Comparison of ENCODE assay signal across 10 cellular contexts in the genomic region with DNA sequence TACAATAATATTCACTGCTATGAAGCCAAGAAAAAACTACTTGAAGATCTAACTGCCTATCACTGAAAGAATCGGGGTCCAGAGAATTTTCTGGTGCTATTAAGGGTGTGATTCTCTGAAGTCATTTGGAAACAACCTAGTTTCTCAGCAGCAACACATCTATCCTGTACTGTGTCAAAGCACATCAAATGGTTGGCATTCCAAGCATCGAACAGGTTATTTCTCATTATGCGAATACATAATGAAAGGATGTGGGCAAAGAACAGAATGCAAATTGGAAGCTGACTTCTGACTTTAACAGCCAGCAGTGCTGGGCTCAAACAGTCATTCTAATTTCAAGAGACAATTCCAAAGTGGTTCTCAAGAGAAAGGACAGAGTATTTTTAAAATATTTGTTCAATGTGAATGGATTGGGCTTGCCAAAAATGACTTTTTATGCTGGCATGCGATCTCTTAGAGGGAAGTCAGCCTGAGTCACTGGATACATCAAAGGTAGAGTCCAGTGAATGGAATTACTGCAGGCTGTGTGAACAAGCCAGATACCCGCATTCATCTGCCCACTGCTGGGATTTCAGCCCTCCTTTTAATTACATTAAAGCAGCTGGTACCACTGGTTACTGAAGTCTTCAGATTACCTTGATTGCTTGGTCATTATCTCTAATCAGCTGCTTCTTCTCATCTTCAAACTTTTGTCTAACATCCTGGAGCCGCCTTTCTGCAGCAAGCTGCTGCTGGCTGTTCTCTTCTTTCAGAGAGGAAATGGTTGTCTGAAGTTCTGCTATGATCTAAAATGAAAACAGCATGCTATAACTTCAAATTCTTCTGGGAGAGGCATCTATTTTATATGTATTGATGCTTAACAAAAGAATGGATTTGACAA.
A peak's percentile ranks its signal among the peaks of the same experiment; 100 is the strongest.
DNase-seq lines count a peak whose midpoint lies in the region; ATAC-seq and TF ChIP-seq lines count a peak whose summit lies in the region.
"Had no signal": no experiment of that assay in that cellular context is flagged by ENCODE, and none has a peak within 500 bp of the region (broad histone marks: within the 10 kb centered on the region; RNA-seq: fewer than 3 reads in every experiment).

No MANE protein-coding gene starts in this region.

- H3K9me3 Mint-ChIP-seq in CD4-positive, CD25-positive, alpha-beta regulatory T cell = no peaks in the 10 kb centered on the region
- H3K9me3 Mint-ChIP-seq: central memory CD8-positive, alpha-beta T cell had no signal

- peak overlapping the region in 3 of 4 donors; percentile 27 to 75 (median 62) for H3K4me3 Mint-ChIP-seq in CD4-positive, CD25-positive, alpha-beta regulatory T cell
- H3K4me3 Mint-ChIP-seq: central memory CD8-positive, alpha-beta T cell had no signal

- peak overlapping the region; percentile 46 for H3K4me3 ChIP-seq in CD4-positive, CD25-positive, alpha-beta regulatory T cell (ENCODE audit: low read depth, low read length)
- no peak overlapping the region for H3K4me3 ChIP-seq in Jurkat, Clone E6-1 (ENCODE audit: low read length)
- H3K4me3 ChIP-seq in breast epithelium = no peak overlapping the region
- H3K4me3 ChIP-seq in mesendoderm (ENCODE audit: low read length) = no peak overlapping the region
- H3K4me3 ChIP-seq: HAP-1 had no signal

- no peak overlapping the region for H4K5ac ChIP-seq in mesendoderm (ENCODE audit: low read length)

- no peak overlapping the region for H2BK120ac ChIP-seq in mesendoderm (ENCODE audit: low read depth, low read length)

- H2AK5ac ChIP-seq in mesendoderm (ENCODE audit: low read length) = no peak overlapping the region

- H2BK5ac ChIP-seq in mesendoderm (ENCODE audit: low read length) = no peak overlapping the region

- TF ChIP-seq POLR2A in breast epithelium (IDR thresholded peaks at IDR 0.05) = no peak

- no peaks in the 10 kb centered on the region for H3K36me3 Mint-ChIP-seq in CD4-positive, CD25-positive, alpha-beta regulatory T cell

- H3K9ac ChIP-seq in mesendoderm (ENCODE audit: low read length) = no peak overlapping the region

- H3K9me3 ChIP-seq in CD4-positive, CD25-positive, alpha-beta regulatory T cell (ENCODE audit: control insufficient read depth in 2 of 2, low read length in 2 of 2) = no peaks in the 10 kb centered on the region
- no peaks in the 10 kb centered on the region for H3K9me3 ChIP-seq in breast epithelium
- H3K9me3 ChIP-seq: HAP-1 had no signal

- peak overlapping the region; percentile 51 for H3K18ac ChIP-seq in mesendoderm (ENCODE audit: low read length)

- no peak overlapping the region for H3K4me2 ChIP-seq in mesendoderm (ENCODE audit: low read length)

- no CpG with 5 or more reads among the region's 6 CpGs for WGBS in mesendoderm (ENCODE audit: extremely low coverage, insufficient coverage, low lambda C conversion rate)

- no peak overlapping the region for H2BK15ac ChIP-seq in mesendoderm (replicated peaks; ENCODE audit: low read depth)

- H3K27ac Mint-ChIP-seq in CD4-positive, CD25-positive, alpha-beta regulatory T cell = peak overlapping the region in 1 of 3 donors; percentile 80

- peaks cover 14% of the 10 kb centered on the region for H3K4me1 ChIP-seq in CD4-positive, CD25-positive, alpha-beta regulatory T cell (ENCODE audit: control insufficient read depth, insufficient read depth, low read length, poor library complexity, severe bottlenecking)
- H3K4me1 ChIP-seq in breast epithelium = no peaks in the 10 kb centered on the region
- H3K4me1 ChIP-seq in mesendoderm (ENCODE audit: control insufficient read depth, low read depth, low read length) = no peaks in the 10 kb centered on the region
- H3K4me1 ChIP-seq: HAP-1 had no signal

- H3K79me2 ChIP-seq in mesendoderm (ENCODE audit: control insufficient read depth, insufficient read depth, low read length) = no peaks in the 10 kb centered on the region

- H3K56ac ChIP-seq in mesendoderm (ENCODE audit: low read length) = no peak overlapping the region

- ATAC-seq in CD4-positive, CD25-positive, alpha-beta regulatory T cell (ENCODE audit: low read depth in 2 of 2) = peak; percentile 45 to 53
- no peak for ATAC-seq in HG03135 (IDR thresholded peaks at IDR 0.05; ENCODE audit: unreplicated experiment)

- no peak for TF ChIP-seq CTCF in breast epithelium (IDR thresholded peaks at IDR 0.05)

- peaks cover 4% of the 10 kb centered on the region for H3K27me3 Mint-ChIP-seq in CD4-positive, CD25-positive, alpha-beta regulatory T cell
- H3K27me3 Mint-ChIP-seq: central memory CD8-positive, alpha-beta T cell had no signal

- H3K36me3 ChIP-seq in CD4-positive, CD25-positive, alpha-beta regulatory T cell (ENCODE audit: control insufficient read depth, insufficient read depth, low read length) = no peaks in the 10 kb centered on the region
- no peaks in the 10 kb centered on the region for H3K36me3 ChIP-seq in breast epithelium
- no peaks in the 10 kb centered on the region for H3K36me3 ChIP-seq in mesendoderm (ENCODE audit: control insufficient read depth, insufficient read depth, low read length)
- H3K36me3 ChIP-seq: HAP-1 had no signal

- peak in 2 of 3 donors; percentile 12 to 35 for DNase-seq in CD4-positive, CD25-positive, alpha-beta regulatory T cell
- peak; percentile 36 for DNase-seq in Jurkat, Clone E6-1 (ENCODE audit: low read depth, low spot score)
- no peak for DNase-seq in breast epithelium (ENCODE audit: low spot score in 2 of 2)
- DNase-seq in mesendoderm = peak; percentile 14
- no peak for DNase-seq in COR-L47 (lab: John Stamatoyannopoulos, UW)
- DNase-seq in NCI-H1105 treated with DMSO at 0.1 percent for 48 hours (lab: John Stamatoyannopoulos, UW) = no peak
- DNase-seq in posterior vena cava (ENCODE audit: low spot score) = no peak

- H3K4ac ChIP-seq in mesendoderm (ENCODE audit: low read depth, low read length) = no peak overlapping the region

- intact Hi-C loops in breast epithelium (cut with DNase I; ENCODE audit: low total_unique reads) = no loop called here
- intact Hi-C loops in posterior vena cava (cut with DNase I) = no loop called here

- no peaks in the 10 kb centered on the region for H3K79me1 ChIP-seq in mesendoderm (ENCODE audit: low read length)

- no peak overlapping the region for H4K8ac ChIP-seq in mesendoderm (ENCODE audit: low read depth, low read length)

- peaks cover 11 to 32% (median 18%) of the 10 kb centered on the region in 4 donors for H3K4me1 Mint-ChIP-seq in CD4-positive, CD25-positive, alpha-beta regulatory T cell
- H3K4me1 Mint-ChIP-seq: central memory CD8-positive, alpha-beta T cell had no signal

- no peak overlapping the region for H3K27ac ChIP-seq in CD4-positive, CD25-positive, alpha-beta regulatory T cell (ENCODE audit: insufficient read depth, low read length, poor library complexity, severe bottlenecking)
- H3K27ac ChIP-seq in breast epithelium (peak overlapping the region; percentile 19 to 44), mesendoderm (ENCODE audit: low read depth, low read length) (no peak overlapping the region)

- H3K27me3 ChIP-seq in CD4-positive, CD25-positive, alpha-beta regulatory T cell (ENCODE audit: control insufficient read depth, insufficient read depth, low read length) = no peaks in the 10 kb centered on the region
- H3K27me3 ChIP-seq in breast epithelium = no peaks in the 10 kb centered on the region
- no peaks in the 10 kb centered on the region for H3K27me3 ChIP-seq in mesendoderm (ENCODE audit: insufficient read depth, low read length, poor library complexity)

- no peak overlapping the region for H3K23ac ChIP-seq in mesendoderm (ENCODE audit: low read length)

Comparison
In these comparisons a context has a peak if more than half of its experiments do, and no peak if none do; other contexts are left out.
1. DNase-seq: peak in CD4-positive, CD25-positive, alpha-beta regulatory T cell (2 of 3), Jurkat, Clone E6-1 (single experiment) and mesendoderm (single experiment); none in breast epithelium (0 of 2), COR-L47 (single experiment), NCI-H1105 treated with DMSO at 0.1 percent for 48 hours (single experiment) and posterior vena cava (single experiment).
2. H3K27ac ChIP-seq: peak in breast epithelium (2 of 2); none in CD4-positive, CD25-positive, alpha-beta regulatory T cell (single experiment) and mesendoderm (single experiment).